In the genomic region with DNA sequence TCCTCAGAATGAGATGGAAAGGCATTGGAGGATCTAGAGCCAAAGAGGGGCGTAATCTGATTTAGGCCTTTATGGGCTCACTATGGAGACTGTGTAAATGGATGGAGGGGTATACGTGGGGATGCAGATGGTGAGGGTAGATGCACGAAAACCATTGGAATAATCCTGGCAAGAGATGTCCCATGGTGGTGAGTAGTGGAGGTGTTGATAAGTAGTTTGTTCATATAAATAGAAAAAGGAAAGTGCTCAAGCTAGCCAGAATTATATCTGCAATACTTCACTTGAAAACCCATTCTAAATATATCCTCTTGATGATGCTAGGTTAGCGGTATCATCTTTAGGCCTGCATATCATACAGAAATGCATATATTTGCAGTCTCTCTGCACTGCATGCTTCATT, we compare ENCODE assay signal across 16 cellular contexts.
DNase-seq lines count a peak whose midpoint lies in the region; ATAC-seq, FAIRE-seq and TF ChIP-seq lines count a peak whose summit lies in the region.
"Had no signal": no experiment of that assay in that cellular context is flagged by ENCODE, and none has a peak within 500 bp of the region (broad histone marks: within the 10 kb centered on the region; RNA-seq: fewer than 3 reads in every experiment).

No MANE protein-coding gene starts in this region.

- no peaks in the 10 kb centered on the region for H3K36me3 Mint-ChIP-seq in glutamatergic neuron (ENCODE audit: unreplicated experiment)
- H3K36me3 Mint-ChIP-seq: CD4-positive, CD25-positive, alpha-beta regulatory T cell; IgD-negative memory B cell had no signal

- H3K9me3 ChIP-seq in heart left ventricle: peaks cover 0 to 6% (median 0%) of the 10 kb centered on the region in 12 donors
- peaks cover 0 to 7% of the 10 kb centered on the region in 2 donors for H3K9me3 ChIP-seq in right atrium auricular region
- H3K9me3 ChIP-seq in iPS-18a (ENCODE audit: control insufficient read depth, low read depth, low read length): no peaks in the 10 kb centered on the region
- H3K9me3 ChIP-seq: BLaER1 treated with 17β-estradiol and CSF1 and Interleukin-3, amounts not matched to agents 10 nM and 100 nM had no signal

- TF ChIP-seq POLR2A in heart left ventricle (IDR thresholded peaks at IDR 0.05) (no peak), GM12892 (IDR thresholded peaks at IDR 0.05; ENCODE audit: low read depth, low read length) (no peak)

- H3K27me3 ChIP-seq in heart left ventricle: no peaks in the 10 kb centered on the region
- H3K27me3 ChIP-seq in right atrium auricular region: no peaks in the 10 kb centered on the region
- H3K27me3 ChIP-seq in iPS-18a (ENCODE audit: control insufficient read depth, insufficient read depth, low read length): no peaks in the 10 kb centered on the region
- H3K27me3 ChIP-seq: BLaER1 treated with 17β-estradiol and CSF1 and Interleukin-3, amounts not matched to agents 10 nM and 100 nM had no signal

- H3K27ac Mint-ChIP-seq in glutamatergic neuron (ENCODE audit: unreplicated experiment): peak overlapping the region; percentile 4
- H3K27ac Mint-ChIP-seq: CD4-positive, CD25-positive, alpha-beta regulatory T cell; IgD-negative memory B cell had no signal

- peaks cover 7% of the 10 kb centered on the region for H3K9me3 Mint-ChIP-seq in glutamatergic neuron (ENCODE audit: unreplicated experiment)

- ATAC-seq in heart left ventricle (peak; percentile 58 to 73 (median 70)), GM21528 (IDR thresholded peaks at IDR 0.05; ENCODE audit: low FRiP score, unreplicated experiment) (no peak)
- ATAC-seq: GM12878, HCT116 had no signal

- H3K4me3 ChIP-seq in heart left ventricle: no peak overlapping the region
- H3K4me3 ChIP-seq in right atrium auricular region: no peak overlapping the region
- no peak overlapping the region for H3K4me3 ChIP-seq in iPS-18a (ENCODE audit: low read length)
- H3K4me3 ChIP-seq: BLaER1 treated with 17β-estradiol and CSF1 and Interleukin-3, amounts not matched to agents 10 nM and 100 nM; GM12878 had no signal

- 58 to 69% (median 65%) methylated on average over 4 of the region's 4 CpGs for WGBS in heart left ventricle, 4 donors

- H3K27me3 Mint-ChIP-seq in glutamatergic neuron (ENCODE audit: unreplicated experiment): peaks cover 3% of the 10 kb centered on the region
- H3K27me3 Mint-ChIP-seq: CD4-positive, CD25-positive, alpha-beta regulatory T cell; IgD-negative memory B cell had no signal

- no peak overlapping the region for H3K9ac ChIP-seq in iPS-18a (ENCODE audit: low read length)
- H3K9ac ChIP-seq: BLaER1 treated with 17β-estradiol and CSF1 and Interleukin-3, amounts not matched to agents 10 nM and 100 nM had no signal

- H3K4me1 Mint-ChIP-seq in glutamatergic neuron (ENCODE audit: low read depth, unreplicated experiment): peaks cover 27% of the 10 kb centered on the region
- H3K4me1 Mint-ChIP-seq: CD4-positive, CD25-positive, alpha-beta regulatory T cell; IgD-negative memory B cell had no signal

- DNase-seq in heart left ventricle (no peak), right atrium auricular region (ENCODE audit: low spot score) (no peak), glutamatergic neuron (no peak), frontal cortex (ENCODE audit: low spot score in 2 of 2) (no peak), GM12892 (ENCODE audit: insufficient read length) (no peak)
- DNase-seq: ACHN; Calu3; CD4-positive, CD25-positive, alpha-beta regulatory T cell; DMS 273 treated with DMSO at 0.1 percent for 48 hours; GOT3 had no signal

- H3K27ac ChIP-seq in heart left ventricle (no peak overlapping the region), right atrium auricular region (no peak overlapping the region), iPS-18a (ENCODE audit: low read length) (peak overlapping the region; percentile 43)
- H3K27ac ChIP-seq: BLaER1 treated with 17β-estradiol and CSF1 and Interleukin-3, amounts not matched to agents 10 nM and 100 nM had no signal

- intact Hi-C loops in heart left ventricle (cut with DNase I): no loop called here

- H3K4me3 Mint-ChIP-seq in glutamatergic neuron (ENCODE audit: unreplicated experiment): no peak overlapping the region
- H3K4me3 Mint-ChIP-seq: CD4-positive, CD25-positive, alpha-beta regulatory T cell; IgD-negative memory B cell had no signal

- H3K4me1 ChIP-seq in heart left ventricle (peaks cover 0 to 22% (median 6%) of the 10 kb centered on the region in 12 donors), right atrium auricular region (peaks cover 0 to 18% of the 10 kb centered on the region in 2 donors), iPS-18a (ENCODE audit: control insufficient read depth, low read depth, low read length) (peaks cover 59% of the 10 kb centered on the region)

- no peak for FAIRE-seq in frontal cortex (lab: Jason Lieb, UNC)
- FAIRE-seq in GM12892 (lab: Jason Lieb, UNC): no peak
- FAIRE-seq: GM12878 had no signal

- TF ChIP-seq CTCF in heart left ventricle (IDR thresholded peaks at IDR 0.05) (no peak), right atrium auricular region (IDR thresholded peaks at IDR 0.05) (no peak), glutamatergic neuron (IDR thresholded peaks at IDR 0.05; ENCODE audit: partially characterized antibody, unreplicated experiment) (no peak)

- H3K36me3 ChIP-seq in heart left ventricle (no peaks in the 10 kb centered on the region), right atrium auricular region (no peaks in the 10 kb centered on the region), iPS-18a (ENCODE audit: control insufficient read depth, low read depth, low read length) (no peaks in the 10 kb centered on the region)
- H3K36me3 ChIP-seq: BLaER1 treated with 17β-estradiol and CSF1 and Interleukin-3, amounts not matched to agents 10 nM and 100 nM had no signal
